ENCODE assay signal across 8 cellular contexts in genomic region chr1:204363335-204364114, GRCh38. TPM values are rescaled to one million over a fixed set of nuclear protein-coding genes. Genes with fewer than 3 reads are reported as not detected.
DNase-seq lines count a peak whose midpoint lies in the region; ATAC-seq and TF ChIP-seq lines count a peak whose summit lies in the region.

No MANE protein-coding gene starts in this region.

- peaks cover 0 to 19% of the 10 kb centered on the region in 2 donors for H3K27me3 ChIP-seq in left lung

- H3K4me1 ChIP-seq in left lung = peaks cover 0 to 14% of the 10 kb centered on the region in 2 donors

- CTCF ChIA-PET in activated CD4-positive, alpha-beta T cell treated with anti-CD3 and anti-CD28 coated beads, Interleukin-2, amount 10 ng/mL, durations not matched to agents 7 days and 5 days (lab: Charles Lee) = interaction anchor here (0.5 to 3.3 kb wide), 29 partner anchors 9 to 504 kb away, joined by 3 to 18 read pairs (median 4); no protein-coding TSS in a partner anchor

- POLR2A ChIA-PET in activated CD4-positive, alpha-beta T cell treated with anti-CD3 and anti-CD28 coated beads, Interleukin-2, amount 10 ng/mL, durations not matched to agents 7 days and 5 days (lab: Charles Lee) = no interaction called here

- peak overlapping the region; percentile 55 for H3K4me3 Mint-ChIP-seq in activated CD4-positive, alpha-beta T cell treated with anti-CD3 and anti-CD28 coated beads, Interleukin-2, amount 10 ng/mL, durations not matched to agents 7 days and 5 days
- H3K4me3 Mint-ChIP-seq in dendritic cell treated with granulocyte-macrophage colony-stimulating factor and Interleukin-4, amounts not matched to agents 40 ng/mL and 50 ng/mL, for 4 days = peak overlapping the region; percentile 72

- H3K4me3 ChIP-seq in left lung = peak overlapping the region; percentile 22 to 42

- H3K9me3 Mint-ChIP-seq in activated CD4-positive, alpha-beta T cell treated with anti-CD3 and anti-CD28 coated beads, Interleukin-2, amount 10 ng/mL, durations not matched to agents 7 days and 5 days = no peaks in the 10 kb centered on the region
- no peaks in the 10 kb centered on the region for H3K9me3 Mint-ChIP-seq in dendritic cell treated with granulocyte-macrophage colony-stimulating factor and Interleukin-4, amounts not matched to agents 40 ng/mL and 50 ng/mL, for 4 days

- peak; percentile 81 for DNase-seq in ELR (ENCODE audit: low read depth)
- DNase-seq in NCI-H460 (ENCODE audit: extremely low read depth, low read depth) = peak; percentile 80
- DNase-seq in activated CD4-positive, alpha-beta T cell treated with anti-CD3 and anti-CD28 coated beads, Interleukin-2, amount 10 ng/mL, durations not matched to agents 7 days and 5 days = peak; percentile 79
- peak; percentile 67 to 85 for DNase-seq in left lung
- peak; percentile 71 for DNase-seq in stimulated activated CD4-positive, alpha-beta T cell treated with anti-CD3 and anti-CD28 coated beads, Interleukin-2, amount 100 ng/mL, for 4 hours (ENCODE audit: low read depth)
- no peak for DNase-seq in mesenteric fat pad (ENCODE audit: low spot score)

- ATAC-seq in HG03159 (IDR thresholded peaks at IDR 0.05; ENCODE audit: unreplicated experiment) (peak; percentile 64), left lung (peak; percentile 96)

- H3K27ac Mint-ChIP-seq in activated CD4-positive, alpha-beta T cell treated with anti-CD3 and anti-CD28 coated beads, Interleukin-2, amount 10 ng/mL, durations not matched to agents 7 days and 5 days = peak overlapping the region; percentile 58
- H3K27ac Mint-ChIP-seq in dendritic cell treated with granulocyte-macrophage colony-stimulating factor and Interleukin-4, amounts not matched to agents 40 ng/mL and 50 ng/mL, for 4 days = peak overlapping the region; percentile 50

- no peaks in the 10 kb centered on the region for H3K36me3 Mint-ChIP-seq in activated CD4-positive, alpha-beta T cell treated with anti-CD3 and anti-CD28 coated beads, Interleukin-2, amount 10 ng/mL, durations not matched to agents 7 days and 5 days (ENCODE audit: low read depth)
- H3K36me3 Mint-ChIP-seq in dendritic cell treated with granulocyte-macrophage colony-stimulating factor and Interleukin-4, amounts not matched to agents 40 ng/mL and 50 ng/mL, for 4 days (ENCODE audit: low read depth) = no peaks in the 10 kb centered on the region

- TF ChIP-seq CTCF in left lung (IDR thresholded peaks at IDR 0.05) = peak; percentile 96

- H3K4me1 Mint-ChIP-seq in activated CD4-positive, alpha-beta T cell treated with anti-CD3 and anti-CD28 coated beads, Interleukin-2, amount 10 ng/mL, durations not matched to agents 7 days and 5 days = peaks cover 11% of the 10 kb centered on the region
- peaks cover 36% of the 10 kb centered on the region for H3K4me1 Mint-ChIP-seq in dendritic cell treated with granulocyte-macrophage colony-stimulating factor and Interleukin-4, amounts not matched to agents 40 ng/mL and 50 ng/mL, for 4 days (ENCODE audit: low read depth)

- no peaks in the 10 kb centered on the region for H3K36me3 ChIP-seq in left lung

- no peaks in the 10 kb centered on the region for H3K9me3 ChIP-seq in left lung

- peak overlapping the region; percentile 5 to 30 for H3K27ac ChIP-seq in left lung

- H3K27me3 Mint-ChIP-seq in activated CD4-positive, alpha-beta T cell treated with anti-CD3 and anti-CD28 coated beads, Interleukin-2, amount 10 ng/mL, durations not matched to agents 7 days and 5 days = peaks cover 4% of the 10 kb centered on the region
- peaks cover 63% of the 10 kb centered on the region for H3K27me3 Mint-ChIP-seq in dendritic cell treated with granulocyte-macrophage colony-stimulating factor and Interleukin-4, amounts not matched to agents 40 ng/mL and 50 ng/mL, for 4 days

- intact Hi-C loops in dendritic cell treated with granulocyte-macrophage colony-stimulating factor and Interleukin-4, amounts not matched to agents 40 ng/mL and 50 ng/mL, for 4 days (cut with micrococcal nuclease) = loop anchor here (1.0 kb wide), 3 partner anchors 105 to 201 kb away; no protein-coding TSS in a partner anchor
- intact Hi-C loops in left lung (cut with DNase I) = loop anchor here in 1 of 2 donors (5.0 kb wide), 1 partner anchor 201 kb away; no protein-coding TSS in a partner anchor

RNA-seq across cellular contexts. Expression of gene PLEKHA6, which starts 3.8 kb away (rescaled TPM):
- total RNA-seq in NCI-H460 (2014; rRNA removed; shearing (Covaris generic)) = 0.07 and 0.14 TPM in 2 replicates
- polyA plus RNA-seq in NCI-H460 (2014; cell fraction: nucleus; rRNA removed) = 0.08 and 0.13 TPM in 2 replicates
- not detected for total RNA-seq in activated CD4-positive, alpha-beta T cell treated with anti-CD3 and anti-CD28 coated beads, Interleukin-2, amount 10 ng/mL, durations not matched to agents 7 days and 5 days
- total RNA-seq in left lung (10 to 100 TPM in 1 of 2 donors, 1 to 10 TPM in 1; 5.1 to 14.0 TPM), mesenteric fat pad (3.5 TPM)

RNA-seq across cellular contexts. Expression of gene PPP1R15B, which starts 48.1 kb away (rescaled TPM):
- 96.7 and 106 TPM in 2 replicates for total RNA-seq in NCI-H460 (2014; rRNA removed; shearing (Covaris generic))
- 50.7 and 68.3 TPM in 2 replicates for polyA plus RNA-seq in NCI-H460 (2014; cell fraction: nucleus; rRNA removed)
- total RNA-seq in activated CD4-positive, alpha-beta T cell treated with anti-CD3 and anti-CD28 coated beads, Interleukin-2, amount 10 ng/mL, durations not matched to agents 7 days and 5 days = 10 to 100 TPM; 62.5 to 70.6 TPM
- 10 to 100 TPM; 35.7 to 53.0 TPM for total RNA-seq in left lung
- total RNA-seq in mesenteric fat pad = 132 TPM
